In genomic region chr6:5968817-5969726, GRCh38 we compare ENCODE assay signal across 11 cellular contexts. TPM values are rescaled to one million over a fixed set of nuclear protein-coding genes. Genes with fewer than 3 reads are reported as not detected.
DNase-seq lines count a peak whose midpoint lies in the region; ATAC-seq and TF ChIP-seq lines count a peak whose summit lies in the region.
"Had no signal": no experiment of that assay in that cellular context is flagged by ENCODE, and none has a peak within 500 bp of the region (broad histone marks: within the 10 kb centered on the region; RNA-seq: fewer than 3 reads in every experiment).

No MANE protein-coding gene starts in this region.

- ATAC-seq in Right ventricle myocardium inferior = peak; percentile 77
- ATAC-seq in HG02970 (IDR thresholded peaks at IDR 0.05; ENCODE audit: low FRiP score, unreplicated experiment) = no peak
- ATAC-seq in GM21367 (IDR thresholded peaks at IDR 0.05; ENCODE audit: unreplicated experiment) = no peak

- intact Hi-C loops in Right ventricle myocardium inferior (cut with DNase I) = no loop called here

- DNase-seq in Right ventricle myocardium inferior (ENCODE audit: missing footprints) = peak; percentile 77
- no peak for DNase-seq in right atrium auricular region (ENCODE audit: low spot score)
- DNase-seq in UCSD-AML1 (lab: John Stamatoyannopoulos, UW; ENCODE audit: unreplicated experiment) = peak; percentile 34
- peak; percentile 3 for DNase-seq in iris pigment epithelial cell (ENCODE audit: low read depth)
- no peak for DNase-seq in NCI-H1436 (lab: John Stamatoyannopoulos, UW)
- DNase-seq in SK-N-DZ (ENCODE audit: low spot score) = no peak
- DNase-seq: central memory CD4-positive, alpha-beta T cell; NCI-H1694 had no signal

- TF ChIP-seq CTCF in right atrium auricular region (IDR thresholded peaks at IDR 0.05) = no peak

- H3K27ac ChIP-seq in right atrium auricular region = no peak overlapping the region
- H3K27ac ChIP-seq: BLaER1 had no signal

- no peaks in the 10 kb centered on the region for H3K27me3 ChIP-seq in right atrium auricular region
- H3K27me3 ChIP-seq: BLaER1 had no signal

- H3K9me3 ChIP-seq in right atrium auricular region = no peaks in the 10 kb centered on the region
- H3K9me3 ChIP-seq: BLaER1 had no signal

- peaks cover 0 to 10% of the 10 kb centered on the region in 2 donors for H3K4me1 ChIP-seq in right atrium auricular region

- no peak overlapping the region for H3K4me3 ChIP-seq in right atrium auricular region
- H3K4me3 ChIP-seq: BLaER1 had no signal

- H3K36me3 ChIP-seq in right atrium auricular region = no peaks in the 10 kb centered on the region
- H3K36me3 ChIP-seq: BLaER1 had no signal

RNA-seq across cellular contexts. Expression of gene NRN1, which starts 37.7 kb away (rescaled TPM):
- total RNA-seq in Right ventricle myocardium inferior = 14.0 TPM
- 1 to 10 TPM; 6.6 to 7.5 TPM for total RNA-seq in right atrium auricular region
- polyA plus RNA-seq in SK-N-DZ (2014; cell fraction: cytosol; rRNA removed) = 6.8 and 7.9 TPM in 2 replicates
- 6.4 and 7.1 TPM in 2 replicates for polyA plus RNA-seq in SK-N-DZ (2014; cell fraction: nucleus; rRNA removed)

Comparison
In these comparisons a context has a peak if more than half of its experiments do, and no peak if none do; other contexts are left out.
1. DNase-seq: peak in Right ventricle myocardium inferior (single experiment), UCSD-AML1 (single experiment) and iris pigment epithelial cell (single experiment); none in right atrium auricular region (single experiment), NCI-H1436 (single experiment) and SK-N-DZ (single experiment).